Comparison of ENCODE assay signal across 8 cellular contexts in genomic region chr7:1473864-1474512, GRCh38. TPM values are rescaled to one million over a fixed set of nuclear protein-coding genes. Genes with fewer than 3 reads are reported as not detected.
A peak's percentile ranks its signal among the peaks of the same experiment; 100 is the strongest.
DNase-seq lines count a peak whose midpoint lies in the region; ATAC-seq and TF ChIP-seq lines count a peak whose summit lies in the region.

No MANE protein-coding gene starts in this region.

- H3K4me1 ChIP-seq in foreskin keratinocyte (peaks cover 6% of the 10 kb centered on the region), testis (no peaks in the 10 kb centered on the region)

- TF ChIP-seq CTCF in foreskin keratinocyte (conservative IDR thresholded peaks at IDR 0.05) (peak; percentile 98), omental fat pad (IDR thresholded peaks at IDR 0.05) (peak in 1 of 3 donors; percentile 80), testis (IDR thresholded peaks at IDR 0.05) (peak; percentile 84 to 90 (median 87))

- H3K27ac ChIP-seq in foreskin keratinocyte: no peak overlapping the region
- no peak overlapping the region for H3K27ac ChIP-seq in testis

- H3K36me3 ChIP-seq in testis (ENCODE audit: low read depth, missing control alignments): no peaks in the 10 kb centered on the region

- no peak for TF ChIP-seq POLR2A in testis (IDR thresholded peaks at IDR 0.05)

- no peaks in the 10 kb centered on the region for H3K9me3 ChIP-seq in testis

- no peak overlapping the region for H3K4me3 ChIP-seq in testis

- intact Hi-C loops in testis (cut with DNase I; ENCODE audit: low total_unique reads): no loop called here

- ATAC-seq in GM18502 (IDR thresholded peaks at IDR 0.05; ENCODE audit: poor library complexity, unreplicated experiment) (peak; percentile 48), foreskin keratinocyte (peak; percentile 81), omental fat pad (ENCODE audit: low FRiP score) (peak; percentile 47), HG03097 (IDR thresholded peaks at IDR 0.05; ENCODE audit: low FRiP score, unreplicated experiment) (no peak)

- WGBS in testis, 2 donors: 43 to 64% methylated on average over 12 to 37 of the region's 37 CpGs

- peak; percentile 52 for DNase-seq in NCI-H1092 (lab: John Stamatoyannopoulos, UW)
- peak; percentile 75 for DNase-seq in SK-N-DZ (ENCODE audit: low spot score)
- DNase-seq in activated gamma-delta T cell treated with Interleukin-2 at 50 U/mL for 16 hours: peak; percentile 84
- DNase-seq in foreskin keratinocyte: peak; percentile 72 to 84
- peak; percentile 54 for DNase-seq in omental fat pad (ENCODE audit: low spot score)
- peak; percentile 91 for DNase-seq in testis

- H3K27me3 ChIP-seq in foreskin keratinocyte: no peaks in the 10 kb centered on the region
- H3K27me3 ChIP-seq in testis: no peaks in the 10 kb centered on the region

RNA-seq across cellular contexts. Expression of gene MICALL2, which starts 14.7 kb away (rescaled TPM):
- polyA plus RNA-seq in SK-N-DZ (2014; cell fraction: cytosol; rRNA removed): not detected in 2 replicates
- 0.18 and 1.5 TPM in 2 replicates for polyA plus RNA-seq in SK-N-DZ (2014; cell fraction: nucleus; rRNA removed)
- 19.7 and 20.8 TPM in 2 replicates for total RNA-seq in foreskin keratinocyte
- polyA plus RNA-seq in foreskin keratinocyte: 20.6 and 28.1 TPM in 2 replicates
- total RNA-seq in omental fat pad: 10 to 100 TPM in 2 of 4 donors, 1 to 10 TPM in 2; 4.4 to 16.6 (median 9.3) TPM
- total RNA-seq in testis: 10 to 100 TPM; 29.4 to 39.4 TPM
- polyA plus RNA-seq in testis (ENCODE audit: insufficient read depth, low read depth, low replicate concordance): 13.4 TPM

RNA-seq across cellular contexts. Expression of gene INTS1, which starts 30.2 kb away (rescaled TPM):
- 42.2 and 44.8 TPM in 2 replicates for polyA plus RNA-seq in SK-N-DZ (2014; cell fraction: cytosol; rRNA removed)
- polyA plus RNA-seq in SK-N-DZ (2014; cell fraction: nucleus; rRNA removed): 127 and 147 TPM in 2 replicates
- total RNA-seq in foreskin keratinocyte (57.2 and 58.9 TPM in 2 replicates), omental fat pad (10 to 100 TPM; 22.4 to 39.4 (median 32.0) TPM), testis (100 to 1,000 TPM; 142 to 185 TPM)
- polyA plus RNA-seq in foreskin keratinocyte (49.1 and 50.1 TPM in 2 replicates), testis (ENCODE audit: insufficient read depth, low read depth, low replicate concordance) (142 TPM)

RNA-seq across cellular contexts. Expression of gene MAFK, which starts 56.5 kb away (rescaled TPM):
- polyA plus RNA-seq in SK-N-DZ (2014; cell fraction: cytosol; rRNA removed): 1.8 and 3.6 TPM in 2 replicates
- 5.1 and 10.7 TPM in 2 replicates for polyA plus RNA-seq in SK-N-DZ (2014; cell fraction: nucleus; rRNA removed)
- total RNA-seq in foreskin keratinocyte: 9.5 and 9.6 TPM in 2 replicates
- 7.4 and 7.9 TPM in 2 replicates for polyA plus RNA-seq in foreskin keratinocyte
- 10 to 100 TPM; 30.7 to 57.6 (median 32.7) TPM for total RNA-seq in omental fat pad
- 10 to 100 TPM; 17.9 to 25.8 TPM for total RNA-seq in testis
- 15.0 TPM for polyA plus RNA-seq in testis (ENCODE audit: insufficient read depth, low read depth, low replicate concordance)
